In the genomic region with DNA sequence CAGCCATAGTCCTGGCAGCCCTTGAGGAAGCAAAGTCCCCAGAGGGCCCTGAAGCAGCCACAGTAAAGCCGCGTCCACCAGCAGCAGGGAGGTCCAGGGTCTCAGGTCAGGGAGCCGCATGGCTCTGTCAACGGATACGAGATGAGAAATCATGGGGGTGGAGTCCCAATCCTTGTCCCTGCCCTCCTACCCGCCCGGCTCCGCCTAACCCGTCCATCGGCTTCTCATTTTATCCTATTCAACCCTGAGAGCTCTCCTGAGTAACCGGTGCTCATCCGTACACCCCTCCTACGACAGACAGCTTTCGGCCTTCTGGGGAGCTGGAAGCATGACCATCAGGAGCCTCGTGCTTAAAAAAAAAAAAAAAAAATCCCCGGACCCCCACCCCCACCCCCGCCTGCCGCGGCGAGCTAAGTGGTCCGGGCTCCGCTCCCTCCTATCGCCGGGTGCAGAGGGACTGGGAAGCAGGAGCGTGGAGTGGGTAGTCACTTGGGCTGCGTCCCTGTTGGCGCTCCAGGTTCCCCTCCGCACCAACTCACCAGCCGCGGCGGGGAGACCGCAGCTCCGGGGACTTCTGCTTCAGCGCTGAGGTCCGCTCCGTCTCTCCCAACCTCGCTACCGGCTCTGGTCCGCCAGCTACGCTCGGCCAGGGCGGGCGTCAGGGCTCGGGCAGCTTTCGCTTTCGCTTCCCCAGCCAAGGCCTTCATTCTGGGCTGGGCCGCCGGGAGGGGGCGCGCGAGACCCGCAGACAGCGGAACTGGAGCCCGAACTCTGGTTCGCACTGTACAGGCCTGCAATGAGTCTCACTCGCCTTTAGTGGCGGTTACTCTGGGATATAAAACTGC, we compare ENCODE assay signal across 1 cellular context.
TF ChIP-seq lines count a peak whose summit lies in the region.

Gene TAP2, minus strand, starts transcription at position 626 of the 845 bp plus-strand sequence. Its CDS starts 506 bp downstream, at position 120.

TF ChIP-seq in HepG2, 621 proteins besides CTCF, POLR2A, EP300 and RAD21 (continued from another document):
- TF ChIP-seq THAP8 (CRISPR knock-in tag; IDR thresholded peaks at IDR 0.05; ENCODE audit: borderline replicate concordance): no peak
- TF ChIP-seq, protein P1, sequence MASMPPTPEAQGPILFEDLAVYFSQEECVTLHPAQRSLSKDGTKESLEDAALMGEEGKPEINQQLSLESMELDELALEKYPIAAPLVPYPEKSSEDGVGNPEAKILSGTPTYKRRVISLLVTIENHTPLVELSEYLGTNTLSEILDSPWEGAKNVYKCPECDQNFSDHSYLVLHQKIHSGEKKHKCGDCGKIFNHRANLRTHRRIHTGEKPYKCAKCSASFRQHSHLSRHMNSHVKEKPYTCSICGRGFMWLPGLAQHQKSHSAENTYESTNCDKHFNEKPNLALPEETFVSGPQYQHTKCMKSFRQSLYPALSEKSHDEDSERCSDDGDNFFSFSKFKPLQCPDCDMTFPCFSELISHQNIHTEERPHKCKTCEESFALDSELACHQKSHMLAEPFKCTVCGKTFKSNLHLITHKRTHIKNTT (CRISPR knock-in tag; IDR thresholded peaks at IDR 0.05): 0 out of 2 replicates have a peak, but pooled peaks have one; percentile 26
- TF ChIP-seq NCOA5 (CRISPR knock-in tag; IDR thresholded peaks at IDR 0.05): 0 out of 2 replicates have a peak, but pooled peaks have one; percentile 29
- no peak for TF ChIP-seq RBM22 (optimal IDR thresholded peaks at IDR 0.05; ENCODE audit: low read length)
- TF ChIP-seq ZNF335 (CRISPR knock-in tag; IDR thresholded peaks at IDR 0.05): no peak
- no peak for TF ChIP-seq SMYD3 (CRISPR knock-in tag; IDR thresholded peaks at IDR 0.05)
- no peak for TF ChIP-seq ZNF761 (CRISPR knock-in tag; conservative IDR thresholded peaks at IDR 0.05)
- TF ChIP-seq PATZ1 (CRISPR knock-in tag; IDR thresholded peaks at IDR 0.05): peak; percentile 57; the same call in 1 of the 2 replicates
- peak; percentile 70; the same call in 1 of the 2 replicates for TF ChIP-seq ZBED4 (CRISPR knock-in tag; IDR thresholded peaks at IDR 0.05; ENCODE audit: borderline replicate concordance)
- TF ChIP-seq, protein P2, sequence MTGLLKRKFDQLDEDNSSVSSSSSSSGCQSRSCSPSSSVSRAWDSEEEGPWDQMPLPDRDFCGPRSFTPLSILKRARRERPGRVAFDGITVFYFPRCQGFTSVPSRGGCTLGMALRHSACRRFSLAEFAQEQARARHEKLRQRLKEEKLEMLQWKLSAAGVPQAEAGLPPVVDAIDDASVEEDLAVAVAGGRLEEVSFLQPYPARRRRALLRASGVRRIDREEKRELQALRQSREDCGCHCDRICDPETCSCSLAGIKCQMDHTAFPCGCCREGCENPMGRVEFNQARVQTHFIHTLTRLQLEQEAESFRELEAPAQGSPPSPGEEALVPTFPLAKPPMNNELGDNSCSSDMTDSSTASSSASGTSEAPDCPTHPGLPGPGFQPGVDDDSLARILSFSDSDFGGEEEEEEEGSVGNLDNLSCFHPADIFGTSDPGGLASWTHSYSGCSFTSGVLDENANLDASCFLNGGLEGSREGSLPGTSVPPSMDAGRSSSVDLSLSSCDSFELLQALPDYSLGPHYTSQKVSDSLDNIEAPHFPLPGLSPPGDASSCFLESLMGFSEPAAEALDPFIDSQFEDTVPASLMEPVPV (CRISPR knock-in tag; IDR thresholded peaks at IDR 0.05): 0 out of 2 replicates have a peak, but pooled peaks have one; percentile 26
- peak; percentile 79; the same call in 1 of the 2 replicates for TF ChIP-seq SNAI1 (CRISPR knock-in tag; IDR thresholded peaks at IDR 0.05; ENCODE audit: borderline replicate concordance)
- TF ChIP-seq MED13 (CRISPR knock-in tag; IDR thresholded peaks at IDR 0.05): no peak
- TF ChIP-seq ZSCAN12 (CRISPR knock-in tag; IDR thresholded peaks at IDR 0.05): peak; percentile 76
- no peak for TF ChIP-seq CHCHD3 (CRISPR knock-in tag; IDR thresholded peaks at IDR 0.05)
- TF ChIP-seq ZNF256 (CRISPR knock-in tag; conservative IDR thresholded peaks at IDR 0.05): no peak
- no peak for TF ChIP-seq ZC3H4 (CRISPR knock-in tag; IDR thresholded peaks at IDR 0.05; ENCODE audit: borderline replicate concordance)
- peak; percentile 84; the same call in 1 of the 2 replicates for TF ChIP-seq ZNF205 (CRISPR knock-in tag; IDR thresholded peaks at IDR 0.05)
- TF ChIP-seq HMG20B (CRISPR knock-in tag; conservative IDR thresholded peaks at IDR 0.05): peak; percentile 68; the same call in 1 of the 2 replicates
- no peak for TF ChIP-seq AKAP8 (CRISPR knock-in tag; IDR thresholded peaks at IDR 0.05)
- TF ChIP-seq, protein P3, sequence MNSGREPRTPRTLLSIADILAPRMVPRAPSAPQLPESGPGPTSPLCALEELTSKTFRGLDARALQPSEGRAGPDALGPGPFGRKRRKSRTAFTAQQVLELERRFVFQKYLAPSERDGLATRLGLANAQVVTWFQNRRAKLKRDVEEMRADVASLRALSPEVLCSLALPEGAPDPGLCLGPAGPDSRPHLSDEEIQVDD (CRISPR knock-in tag; IDR thresholded peaks at IDR 0.05; ENCODE audit: borderline replicate concordance): no peak
- peak; percentile 88 for TF ChIP-seq KAT8 (CRISPR knock-in tag; IDR thresholded peaks at IDR 0.05)
- 0 out of 2 replicates have a peak, but pooled peaks have one; percentile 40 for TF ChIP-seq ZFP82 (CRISPR knock-in tag; IDR thresholded peaks at IDR 0.05; ENCODE audit: borderline replicate concordance)
- TF ChIP-seq ZZZ3 (CRISPR knock-in tag; IDR thresholded peaks at IDR 0.05; ENCODE audit: borderline replicate concordance): 0 out of 2 replicates have a peak, but pooled peaks have one; percentile 52
- TF ChIP-seq NRL (CRISPR knock-in tag; IDR thresholded peaks at IDR 0.05; ENCODE audit: borderline replicate concordance): peak; percentile 88
- TF ChIP-seq SIN3B (IDR thresholded peaks at IDR 0.05; ENCODE audit: low read length): no peak
- peak; percentile 50 for TF ChIP-seq ZMYM4 (CRISPR knock-in tag; IDR thresholded peaks at IDR 0.05)
- peak; percentile 70; the same call in 1 of the 2 replicates for TF ChIP-seq MED1 (CRISPR knock-in tag; IDR thresholded peaks at IDR 0.05)
- peak; percentile 16; the same call in 1 of the 2 replicates for TF ChIP-seq NFYC (CRISPR knock-in tag; IDR thresholded peaks at IDR 0.05)
- TF ChIP-seq PCBP1 (IDR thresholded peaks at IDR 0.05; ENCODE audit: borderline replicate concordance, low read depth, low read length): no peak; the same call in 1 of the 2 replicates
- TF ChIP-seq ZNF615 (CRISPR knock-in tag; IDR thresholded peaks at IDR 0.05; ENCODE audit: borderline replicate concordance): no peak
- TF ChIP-seq, protein P4, sequence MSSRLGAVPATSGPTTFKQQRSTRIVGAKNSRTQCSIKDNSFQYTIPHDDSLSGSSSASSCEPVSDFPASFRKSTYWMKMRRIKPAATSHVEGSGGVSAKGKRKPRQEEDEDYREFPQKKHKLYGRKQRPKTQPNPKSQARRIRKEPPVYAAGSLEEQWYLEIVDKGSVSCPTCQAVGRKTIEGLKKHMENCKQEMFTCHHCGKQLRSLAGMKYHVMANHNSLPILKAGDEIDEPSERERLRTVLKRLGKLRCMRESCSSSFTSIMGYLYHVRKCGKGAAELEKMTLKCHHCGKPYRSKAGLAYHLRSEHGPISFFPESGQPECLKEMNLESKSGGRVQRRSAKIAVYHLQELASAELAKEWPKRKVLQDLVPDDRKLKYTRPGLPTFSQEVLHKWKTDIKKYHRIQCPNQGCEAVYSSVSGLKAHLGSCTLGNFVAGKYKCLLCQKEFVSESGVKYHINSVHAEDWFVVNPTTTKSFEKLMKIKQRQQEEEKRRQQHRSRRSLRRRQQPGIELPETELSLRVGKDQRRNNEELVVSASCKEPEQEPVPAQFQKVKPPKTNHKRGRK (CRISPR knock-in tag; IDR thresholded peaks at IDR 0.05): no peak
- TF ChIP-seq ZNF496 (CRISPR knock-in tag; IDR thresholded peaks at IDR 0.05; ENCODE audit: insufficient replicate concordance): no peak
- TF ChIP-seq NFE2L2 (IDR thresholded peaks at IDR 0.05; ENCODE audit: low read length): no peak
- peak; percentile 72 for TF ChIP-seq ZBTB38 (CRISPR knock-in tag; IDR thresholded peaks at IDR 0.05)
- TF ChIP-seq ZNF501 (CRISPR knock-in tag; IDR thresholded peaks at IDR 0.05): peak; percentile 67
- peak; percentile 56; the same call in 1 of the 2 replicates for TF ChIP-seq ZNF124 (CRISPR knock-in tag; IDR thresholded peaks at IDR 0.05)
- TF ChIP-seq POLR2AphosphoS5 (IDR thresholded peaks at IDR 0.05; ENCODE audit: low read depth, low read length): peak; percentile 49; the same call in 1 of the 2 replicates
- peak; percentile 72 for TF ChIP-seq E2F1 (CRISPR knock-in tag; IDR thresholded peaks at IDR 0.05)
- peak; percentile 81 for TF ChIP-seq ZGPAT (CRISPR knock-in tag; IDR thresholded peaks at IDR 0.05)
- TF ChIP-seq THAP11 (CRISPR knock-in tag; IDR thresholded peaks at IDR 0.05): peak; percentile 81
TF ChIP-seq in HepG2: peak in this region for 294.
